ENCODE assay signal across 11 cellular contexts in genomic region chr3:66496731-66497130, GRCh38. TPM values are rescaled to one million over a fixed set of nuclear protein-coding genes. Genes with fewer than 3 reads are reported as not detected.
DNase-seq lines count a peak whose midpoint lies in the region; ATAC-seq and TF ChIP-seq lines count a peak whose summit lies in the region.
"Had no signal": no experiment of that assay in that cellular context is flagged by ENCODE, and none has a peak within 500 bp of the region (broad histone marks: within the 10 kb centered on the region; RNA-seq: fewer than 3 reads in every experiment).

No MANE protein-coding gene starts in this region.

- H2AFZ ChIP-seq in Loucy (ENCODE audit: low read length): no peak overlapping the region

- H3K9me2 ChIP-seq in Loucy (replicated peaks; ENCODE audit: low read depth, low read length): no peaks in the 10 kb centered on the region

- H3K4me2 ChIP-seq in Loucy (ENCODE audit: low read depth, low read length, poor library complexity, severe bottlenecking): peak overlapping the region; percentile 92

- TF ChIP-seq CTCF in Loucy (conservative IDR thresholded peaks at IDR 0.05; ENCODE audit: low read length) (no peak), stomach (IDR thresholded peaks at IDR 0.05) (no peak), ovary (IDR thresholded peaks at IDR 0.05) (no peak), testis (IDR thresholded peaks at IDR 0.05) (no peak)

- no peaks in the 10 kb centered on the region for H3K9me3 Mint-ChIP-seq in activated CD4-positive, alpha-beta T cell treated with anti-CD3 and anti-CD28 coated beads, Interleukin-2, amount 10 ng/mL, durations not matched to agents 7 days and 5 days

- no peaks in the 10 kb centered on the region for H3K9me3 ChIP-seq in Loucy (ENCODE audit: insufficient read depth, low read depth, low read length)
- no peaks in the 10 kb centered on the region for H3K9me3 ChIP-seq in effector memory CD4-positive, alpha-beta T cell (ENCODE audit: control insufficient read depth, low read length)
- H3K9me3 ChIP-seq in stomach: no peaks in the 10 kb centered on the region
- H3K9me3 ChIP-seq in ovary: no peaks in the 10 kb centered on the region
- no peaks in the 10 kb centered on the region for H3K9me3 ChIP-seq in testis

- POLR2A ChIA-PET in activated CD4-positive, alpha-beta T cell treated with anti-CD3 and anti-CD28 coated beads, Interleukin-2, amount 10 ng/mL, durations not matched to agents 7 days and 5 days (lab: Charles Lee): no interaction called here

- peaks cover 90% of the 10 kb centered on the region for H3K79me2 ChIP-seq in Loucy (ENCODE audit: insufficient read depth, low read length)

- no peak for ATAC-seq in GM18858 (IDR thresholded peaks at IDR 0.05; ENCODE audit: unreplicated experiment)

- peak overlapping the region; percentile 78 for H3K9ac ChIP-seq in Loucy (ENCODE audit: low read depth, low read length, poor library complexity, severe bottlenecking)

- no peaks in the 10 kb centered on the region for H3K27me3 ChIP-seq in Loucy (ENCODE audit: insufficient read depth, low read length, poor library complexity, severe bottlenecking)
- no peaks in the 10 kb centered on the region for H3K27me3 ChIP-seq in effector memory CD4-positive, alpha-beta T cell (replicated peaks; ENCODE audit: control insufficient read depth, insufficient read depth, low read length, poor library complexity, severe bottlenecking)
- no peaks in the 10 kb centered on the region for H3K27me3 ChIP-seq in stomach
- no peaks in the 10 kb centered on the region for H3K27me3 ChIP-seq in ovary
- no peaks in the 10 kb centered on the region for H3K27me3 ChIP-seq in testis

- H3K27me3 Mint-ChIP-seq in activated CD4-positive, alpha-beta T cell treated with anti-CD3 and anti-CD28 coated beads, Interleukin-2, amount 10 ng/mL, durations not matched to agents 7 days and 5 days: peaks cover 9% of the 10 kb centered on the region

- H3K36me3 ChIP-seq in Loucy (ENCODE audit: insufficient read depth, low read length): no peaks in the 10 kb centered on the region
- no peaks in the 10 kb centered on the region for H3K36me3 ChIP-seq in effector memory CD4-positive, alpha-beta T cell (ENCODE audit: control insufficient read depth, insufficient read depth, low read length)
- H3K36me3 ChIP-seq in stomach: no peaks in the 10 kb centered on the region
- no peaks in the 10 kb centered on the region for H3K36me3 ChIP-seq in ovary
- no peaks in the 10 kb centered on the region for H3K36me3 ChIP-seq in testis (ENCODE audit: low read depth, missing control alignments)

- H3F3A ChIP-seq in Loucy (ENCODE audit: low read depth): no peaks in the 10 kb centered on the region; the same call in 1 of the 2 replicates

- H3K36me3 Mint-ChIP-seq in activated CD4-positive, alpha-beta T cell treated with anti-CD3 and anti-CD28 coated beads, Interleukin-2, amount 10 ng/mL, durations not matched to agents 7 days and 5 days (ENCODE audit: low read depth): peaks cover 16% of the 10 kb centered on the region

- H3K4me3 Mint-ChIP-seq in activated CD4-positive, alpha-beta T cell treated with anti-CD3 and anti-CD28 coated beads, Interleukin-2, amount 10 ng/mL, durations not matched to agents 7 days and 5 days: peak overlapping the region; percentile 41

- TF ChIP-seq POLR2A in stomach (IDR thresholded peaks at IDR 0.05): no peak
- TF ChIP-seq POLR2A in ovary (IDR thresholded peaks at IDR 0.05): no peak
- no peak for TF ChIP-seq POLR2A in testis (IDR thresholded peaks at IDR 0.05)

- TF ChIP-seq EP300 in stomach (IDR thresholded peaks at IDR 0.05) (no peak), ovary (IDR thresholded peaks at IDR 0.05) (no peak)

- peak overlapping the region; percentile 27 for H3K27ac ChIP-seq in effector memory CD4-positive, alpha-beta T cell (ENCODE audit: insufficient read depth, low read length, poor library complexity, severe bottlenecking)
- H3K27ac ChIP-seq in stomach (peak overlapping the region in 4 of 5 donors; percentile 90 to 96 (median 92)), ovary (no peak overlapping the region), testis (no peak overlapping the region)

- H3K4me3 ChIP-seq in Loucy (ENCODE audit: low read length, poor library complexity, severe bottlenecking) (peak overlapping the region; percentile 81), stomach (peak overlapping the region in 3 of 4 donors; percentile 3 to 95 (median 16)), ovary (no peak overlapping the region), testis (no peak overlapping the region)
- no peak overlapping the region for H3K4me3 ChIP-seq in effector memory CD4-positive, alpha-beta T cell (ENCODE audit: insufficient read depth, low read depth, low read length, poor library complexity, severe bottlenecking)

- intact Hi-C loops in stomach (cut with DNase I; ENCODE audit: low total_unique reads) (no loop called here), ovary (cut with DNase I) (loop anchor here in 2 of 4 donors (5.0 to 10.0 kb wide), 4 partner anchors 44 to 318 kb away; no protein-coding TSS in a partner anchor), testis (cut with DNase I; ENCODE audit: low total_unique reads) (loop anchor here (10.0 kb wide), 1 partner anchor 82 kb away; no protein-coding TSS in a partner anchor)

- peaks cover 26% of the 10 kb centered on the region for H4K20me1 ChIP-seq in Loucy (ENCODE audit: insufficient read depth, low read length, poor library complexity, severe bottlenecking)

- H3K4me1 ChIP-seq in Loucy (ENCODE audit: insufficient read depth, low read length, poor library complexity, severe bottlenecking): peaks cover 74% of the 10 kb centered on the region
- H3K4me1 ChIP-seq in effector memory CD4-positive, alpha-beta T cell (ENCODE audit: control insufficient read depth, insufficient read depth, low read length, poor library complexity, severe bottlenecking): peaks cover 60% of the 10 kb centered on the region
- peaks cover 61 to 83% (median 72%) of the 10 kb centered on the region in 4 donors for H3K4me1 ChIP-seq in stomach
- H3K4me1 ChIP-seq in ovary (ENCODE audit: insufficient read depth): peaks cover 13% of the 10 kb centered on the region
- H3K4me1 ChIP-seq in testis: peaks cover 32% of the 10 kb centered on the region

- H3K4me1 Mint-ChIP-seq in activated CD4-positive, alpha-beta T cell treated with anti-CD3 and anti-CD28 coated beads, Interleukin-2, amount 10 ng/mL, durations not matched to agents 7 days and 5 days: peaks cover 86% of the 10 kb centered on the region

- peak; percentile 34 for DNase-seq in activated CD4-positive, alpha-beta T cell treated with anti-CD3 and anti-CD28 coated beads, Interleukin-2, amount 10 ng/mL, durations not matched to agents 7 days and 5 days
- DNase-seq in activated CD4-positive, alpha-beta T cell treated with anti-CD3 and anti-CD28 coated beads, Interleukin-2, amount 50 U/mL, for 4 hours: no peak
- DNase-seq in effector memory CD4-positive, alpha-beta T cell: no peak
- DNase-seq in stomach (no peak), ovary (no peak), testis (no peak)
- DNase-seq: GDM1; hypothalamus; stimulated activated naive CD4-positive, alpha-beta T cell treated with Interleukin-2 at 50 U/mL for 16 hours had no signal

- peak overlapping the region; percentile 38 for H3K27ac Mint-ChIP-seq in activated CD4-positive, alpha-beta T cell treated with anti-CD3 and anti-CD28 coated beads, Interleukin-2, amount 10 ng/mL, durations not matched to agents 7 days and 5 days

- CTCF ChIA-PET in activated CD4-positive, alpha-beta T cell treated with anti-CD3 and anti-CD28 coated beads, Interleukin-2, amount 10 ng/mL, durations not matched to agents 7 days and 5 days (lab: Charles Lee): interaction anchor here (0.7 to 1.1 kb wide), 2 partner anchors 11 to 28 kb away, joined by 4 to 5 read pairs; no protein-coding TSS in a partner anchor

RNA-seq across cellular contexts. Expression of gene LRIG1, which starts 4.1 kb away (rescaled TPM):
- total RNA-seq in activated CD4-positive, alpha-beta T cell treated with anti-CD3 and anti-CD28 coated beads, Interleukin-2, amount 10 ng/mL, durations not matched to agents 7 days and 5 days: 10 to 100 TPM; 26.1 to 26.4 TPM
- total RNA-seq in stomach (100 to 1,000 TPM in 3 of 5 donors, 10 to 100 TPM in 2; 85.8 to 278 (median 101) TPM), ovary (10 to 100 TPM; 29.1 to 60.4 (median 42.6) TPM), testis (100 to 1,000 TPM in 1 of 2 donors, 10 to 100 TPM in 1; 77.9 to 107 TPM)
- polyA plus RNA-seq in stomach (10 to 100 TPM; 20.2 to 31.5 (median 21.2) TPM), ovary (10 to 100 TPM; 34.8 to 64.8 TPM), testis (ENCODE audit: insufficient read depth, low read depth, low replicate concordance) (62.7 TPM)

Comparison
In these comparisons a context has a peak if more than half of its experiments do, and no peak if none do; other contexts are left out.
1. H3K4me3 ChIP-seq: peak in Loucy (single experiment) and stomach (3 of 4); none in effector memory CD4-positive, alpha-beta T cell (single experiment), ovary (single experiment) and testis (0 of 2).
2. H3K27ac ChIP-seq: peak in effector memory CD4-positive, alpha-beta T cell (single experiment) and stomach (4 of 5); none in ovary (0 of 2) and testis (0 of 2).